14 cellular contexts compared by ENCODE assay signal in genomic region chr20:59164681-59165388, GRCh38. TPM values are rescaled to one million over a fixed set of nuclear protein-coding genes. Genes with fewer than 3 reads are reported as not detected.
A peak's percentile ranks its signal among the peaks of the same experiment; 100 is the strongest.
DNase-seq lines count a peak whose midpoint lies in the region; ATAC-seq and TF ChIP-seq lines count a peak whose summit lies in the region.
"Had no signal": no experiment of that assay in that cellular context is flagged by ENCODE, and none has a peak within 500 bp of the region (broad histone marks: within the 10 kb centered on the region; RNA-seq: fewer than 3 reads in every experiment).

No MANE protein-coding gene starts in this region.

- H3K27ac Mint-ChIP-seq in stimulated activated naive CD8-positive, alpha-beta T cell treated with anti-CD3 and anti-CD28 coated beads, Interleukin-15, Interleukin-2, amounts not matched to agents 100 ng/mL and 50 ng/mL, for 24 hours: peak overlapping the region; percentile 97
- peak overlapping the region; percentile 87 for H3K27ac Mint-ChIP-seq in activated T-helper 2 cell treated with anti-CD3 and anti-CD28 coated beads, Interferon-gamma antibody, Interleukin-2, Interleukin-4, amounts not matched to agents 10 μg/mL and 5 μg/mL and 100 μg/mL, durations not matched to agents 14 hours and 24 hours and 36 hours
- peak overlapping the region; percentile 95 to 99 (median 98) for H3K27ac Mint-ChIP-seq in naive thymus-derived CD4-positive, alpha-beta T cell
- H3K27ac Mint-ChIP-seq: dendritic cell treated with granulocyte-macrophage colony-stimulating factor and Interleukin-4, amounts not matched to agents 40 ng/mL and 50 ng/mL, for 4 days had no signal

- intact Hi-C loops in activated T-helper 2 cell treated with anti-CD3 and anti-CD28 coated beads, Interferon-gamma antibody, Interleukin-2, Interleukin-4, amounts not matched to agents 10 μg/mL and 5 μg/mL and 100 μg/mL, durations not matched to agents 14 hours and 24 hours and 36 hours (cut with micrococcal nuclease): loop anchor here (1.0 to 10.0 kb wide), 7 partner anchors 43 to 1770 kb away; partner anchors contain the start of genes PRELID3B, RBM38 and STX16
- intact Hi-C loops in naive thymus-derived CD4-positive, alpha-beta T cell (cut with micrococcal nuclease): loop anchor here (2.0 to 5.0 kb wide), 7 partner anchors 42 to 1768 kb away; partner anchors contain the start of genes PRELID3B (in 1 of the 2) and STX16 (in 1 of the 2)
- intact Hi-C loops in A673 (cut with micrococcal nuclease; ENCODE audit: unreplicated experiment): no loop called here

- DNase-seq in stimulated activated naive CD8-positive, alpha-beta T cell treated with anti-CD3 and anti-CD28 coated beads, Interleukin-15, Interleukin-2, amounts not matched to agents 100 U/mL and 50 U/mL, for 24 hours: no peak
- DNase-seq in activated T-helper 2 cell treated with anti-CD3 and anti-CD28 coated beads, Interferon-gamma antibody, Interleukin-2, Interleukin-4, amounts not matched to agents 10 μg/mL and 5 μg/mL and 100 μg/mL, durations not matched to agents 14 hours and 24 hours and 36 hours (ENCODE audit: low spot score): no peak
- peak in 6 of 9 donors; percentile 31 to 65 (median 52) for DNase-seq in naive thymus-derived CD4-positive, alpha-beta T cell
- DNase-seq in superior temporal gyrus (ENCODE audit: extremely low spot score) (no peak), RKO (ENCODE audit: low spot score) (no peak), A673 (ENCODE audit: low spot score) (no peak)
- DNase-seq: activated CD4-positive, alpha-beta T cell treated with anti-CD3 and anti-CD28 coated beads, Interleukin-2, amount 50 U/mL, for 4 hours; anterior cingulate cortex; IMR-90; PC-9 had no signal

- H3K27me3 ChIP-seq in naive thymus-derived CD4-positive, alpha-beta T cell (ENCODE audit: control insufficient read depth in 2 of 2, insufficient read depth in 2 of 2, low read length in 2 of 2): no peaks in the 10 kb centered on the region
- H3K27me3 ChIP-seq in A673 (replicated peaks; ENCODE audit: insufficient read depth, low read depth, low read length, poor library complexity): peaks cover 35% of the 10 kb centered on the region

- H3K27ac ChIP-seq in naive thymus-derived CD4-positive, alpha-beta T cell (ENCODE audit: low read depth, low read length): peak overlapping the region; percentile 93
- no peak overlapping the region for H3K27ac ChIP-seq in A673 (ENCODE audit: low read depth, low read length, poor library complexity, severe bottlenecking)
- H3K27ac ChIP-seq: PC-9 had no signal

- H3K4me3 Mint-ChIP-seq in stimulated activated naive CD8-positive, alpha-beta T cell treated with anti-CD3 and anti-CD28 coated beads, Interleukin-15, Interleukin-2, amounts not matched to agents 100 ng/mL and 50 ng/mL, for 24 hours: peak overlapping the region; percentile 83
- H3K4me3 Mint-ChIP-seq in activated T-helper 2 cell treated with anti-CD3 and anti-CD28 coated beads, Interferon-gamma antibody, Interleukin-2, Interleukin-4, amounts not matched to agents 10 μg/mL and 5 μg/mL and 100 μg/mL, durations not matched to agents 14 hours and 24 hours and 36 hours (ENCODE audit: low read depth): peak overlapping the region; percentile 79
- H3K4me3 Mint-ChIP-seq in naive thymus-derived CD4-positive, alpha-beta T cell: peak overlapping the region; percentile 76 to 93 (median 87)
- H3K4me3 Mint-ChIP-seq: dendritic cell treated with granulocyte-macrophage colony-stimulating factor and Interleukin-4, amounts not matched to agents 40 ng/mL and 50 ng/mL, for 4 days had no signal

- CTCF ChIA-PET in naive thymus-derived CD4-positive, alpha-beta T cell (lab: Charles Lee): interaction anchor here (0.7 to 3.1 kb wide), 10 partner anchors 9 to 77 kb away, joined by 3 to 17 read pairs (median 3); no protein-coding TSS in a partner anchor
- CTCF ChIA-PET in A673 (lab: Charles Lee): no interaction called here

- peaks cover 71 to 76% of the 10 kb centered on the region in 2 donors for H3K4me1 ChIP-seq in naive thymus-derived CD4-positive, alpha-beta T cell (ENCODE audit: control insufficient read depth in 2 of 2, insufficient read depth in 2 of 2, low read length in 2 of 2)
- no peaks in the 10 kb centered on the region for H3K4me1 ChIP-seq in A673 (ENCODE audit: insufficient read depth, low read length, poor library complexity, severe bottlenecking)

- TF ChIP-seq CTCF in A673 (conservative IDR thresholded peaks at IDR 0.05; ENCODE audit: low read depth, low read length): no peak

- H3K4me1 Mint-ChIP-seq in stimulated activated naive CD8-positive, alpha-beta T cell treated with anti-CD3 and anti-CD28 coated beads, Interleukin-15, Interleukin-2, amounts not matched to agents 100 ng/mL and 50 ng/mL, for 24 hours (ENCODE audit: low read depth): peaks cover 96% of the 10 kb centered on the region
- peaks cover 82% of the 10 kb centered on the region for H3K4me1 Mint-ChIP-seq in activated T-helper 2 cell treated with anti-CD3 and anti-CD28 coated beads, Interferon-gamma antibody, Interleukin-2, Interleukin-4, amounts not matched to agents 10 μg/mL and 5 μg/mL and 100 μg/mL, durations not matched to agents 14 hours and 24 hours and 36 hours (ENCODE audit: low read depth)
- peaks cover 64 to 97% (median 93%) of the 10 kb centered on the region in 7 donors for H3K4me1 Mint-ChIP-seq in naive thymus-derived CD4-positive, alpha-beta T cell

- H3K27me3 Mint-ChIP-seq in stimulated activated naive CD8-positive, alpha-beta T cell treated with anti-CD3 and anti-CD28 coated beads, Interleukin-15, Interleukin-2, amounts not matched to agents 100 ng/mL and 50 ng/mL, for 24 hours: no peaks in the 10 kb centered on the region
- no peaks in the 10 kb centered on the region for H3K27me3 Mint-ChIP-seq in activated T-helper 2 cell treated with anti-CD3 and anti-CD28 coated beads, Interferon-gamma antibody, Interleukin-2, Interleukin-4, amounts not matched to agents 10 μg/mL and 5 μg/mL and 100 μg/mL, durations not matched to agents 14 hours and 24 hours and 36 hours (ENCODE audit: low read depth)
- no peaks in the 10 kb centered on the region for H3K27me3 Mint-ChIP-seq in naive thymus-derived CD4-positive, alpha-beta T cell

- POLR2A ChIA-PET in naive thymus-derived CD4-positive, alpha-beta T cell (lab: Charles Lee): interaction anchor here (0.6 to 5.0 kb wide), 19 partner anchors 8 to 508 kb away, joined by 3 to 73 read pairs (median 5); partner anchors contain the start of gene ATP5F1E
- POLR2A ChIA-PET in A673 (lab: Charles Lee; ENCODE audit: low non-redundant PET): no interaction called here

- H3K4me3 ChIP-seq in naive thymus-derived CD4-positive, alpha-beta T cell (ENCODE audit: low read length): peak overlapping the region; percentile 48
- no peak overlapping the region for H3K4me3 ChIP-seq in A673 (ENCODE audit: low read depth, low read length, poor library complexity, severe bottlenecking)
- H3K4me3 ChIP-seq: PC-9 had no signal

- H3K9me3 Mint-ChIP-seq in stimulated activated naive CD8-positive, alpha-beta T cell treated with anti-CD3 and anti-CD28 coated beads, Interleukin-15, Interleukin-2, amounts not matched to agents 100 ng/mL and 50 ng/mL, for 24 hours: no peaks in the 10 kb centered on the region
- H3K9me3 Mint-ChIP-seq in activated T-helper 2 cell treated with anti-CD3 and anti-CD28 coated beads, Interferon-gamma antibody, Interleukin-2, Interleukin-4, amounts not matched to agents 10 μg/mL and 5 μg/mL and 100 μg/mL, durations not matched to agents 14 hours and 24 hours and 36 hours: peaks cover 10% of the 10 kb centered on the region
- peaks cover 0 to 7% (median 0%) of the 10 kb centered on the region in 11 donors for H3K9me3 Mint-ChIP-seq in naive thymus-derived CD4-positive, alpha-beta T cell
- H3K9me3 Mint-ChIP-seq: dendritic cell treated with granulocyte-macrophage colony-stimulating factor and Interleukin-4, amounts not matched to agents 40 ng/mL and 50 ng/mL, for 4 days had no signal

- no peaks in the 10 kb centered on the region for H3K36me3 ChIP-seq in naive thymus-derived CD4-positive, alpha-beta T cell (ENCODE audit: control insufficient read depth in 2 of 3, insufficient read depth in 3 of 3, low read length in 3 of 3)
- no peaks in the 10 kb centered on the region for H3K36me3 ChIP-seq in A673 (ENCODE audit: insufficient read depth, low read length, poor library complexity, severe bottlenecking)

- no peaks in the 10 kb centered on the region for H3K9me3 ChIP-seq in naive thymus-derived CD4-positive, alpha-beta T cell (ENCODE audit: control insufficient read depth in 2 of 3, low read length in 3 of 3)
- no peaks in the 10 kb centered on the region for H3K9me3 ChIP-seq in A673 (ENCODE audit: low read depth, low read length, poor library complexity, severe bottlenecking)

- ATAC-seq in stimulated activated naive CD8-positive, alpha-beta T cell treated with anti-CD3 and anti-CD28 coated beads, Interleukin-15, Interleukin-2, amounts not matched to agents 100 U/mL and 50 U/mL, for 24 hours: no peak
- ATAC-seq in naive thymus-derived CD4-positive, alpha-beta T cell: no peak
- no peak for ATAC-seq in GM21360 (IDR thresholded peaks at IDR 0.05; ENCODE audit: unreplicated experiment)

- peaks cover 8% of the 10 kb centered on the region for H3K36me3 Mint-ChIP-seq in stimulated activated naive CD8-positive, alpha-beta T cell treated with anti-CD3 and anti-CD28 coated beads, Interleukin-15, Interleukin-2, amounts not matched to agents 100 ng/mL and 50 ng/mL, for 24 hours (ENCODE audit: low read depth)
- H3K36me3 Mint-ChIP-seq in activated T-helper 2 cell treated with anti-CD3 and anti-CD28 coated beads, Interferon-gamma antibody, Interleukin-2, Interleukin-4, amounts not matched to agents 10 μg/mL and 5 μg/mL and 100 μg/mL, durations not matched to agents 14 hours and 24 hours and 36 hours (ENCODE audit: low read depth): peaks cover 12% of the 10 kb centered on the region
- peaks cover under 1 to 26% (median 12%) of the 10 kb centered on the region in 5 donors for H3K36me3 Mint-ChIP-seq in naive thymus-derived CD4-positive, alpha-beta T cell

- BruUV-seq in A673 (replicated peaks; lab: Mats Ljungman, UMichigan): no TSS peak

RNA-seq across cellular contexts. Expression of gene ZNF831, which starts 1.2 kb away (rescaled TPM):
- 3.0 and 3.3 TPM in 2 replicates for total RNA-seq in activated T-helper 2 cell treated with anti-CD3 and anti-CD28 coated beads, Interferon-gamma antibody, Interleukin-2, Interleukin-4, amounts not matched to agents 10 μg/mL and 5 μg/mL and 100 μg/mL, durations not matched to agents 14 hours and 24 hours and 36 hours
- total RNA-seq in naive thymus-derived CD4-positive, alpha-beta T cell: 10 to 100 TPM in 4 of 5 experiments, 1 to 10 TPM in 1; 8.5 to 37.8 (median 35.5) TPM
- 1 to 10 TPM; 5.6 to 7.8 TPM for polyA plus RNA-seq in naive thymus-derived CD4-positive, alpha-beta T cell
- not detected in 2 replicates for total RNA-seq in A673 (2021)
- total RNA-seq: IMR-90, osteoblast, PC-9 had no signal
- polyA plus RNA-seq: IMR-90 had no signal

Comparison
In these comparisons a context has a peak if more than half of its experiments do, and no peak if none do; other contexts are left out.
1. DNase-seq: peak in naive thymus-derived CD4-positive, alpha-beta T cell (6 of 9); none in stimulated activated naive CD8-positive, alpha-beta T cell treated with anti-CD3 and anti-CD28 coated beads, Interleukin-15, Interleukin-2, amounts not matched to agents 100 U/mL and 50 U/mL, for 24 hours (single experiment), activated T-helper 2 cell treated with anti-CD3 and anti-CD28 coated beads, Interferon-gamma antibody, Interleukin-2, Interleukin-4, amounts not matched to agents 10 μg/mL and 5 μg/mL and 100 μg/mL, durations not matched to agents 14 hours and 24 hours and 36 hours (single experiment), superior temporal gyrus (single experiment), RKO (single experiment) and A673 (single experiment).
2. Peak in every context shown above with its lines, with median percentiles within 50 percentile points of each other: H3K27ac Mint-ChIP-seq and H3K4me3 Mint-ChIP-seq.